In genomic region chr6:74677463-74677862, GRCh38 we compare ENCODE assay signal across 11 cellular contexts.
"Had no signal": no experiment of that assay in that cellular context is flagged by ENCODE, and none has a peak within 500 bp of the region (broad histone marks: within the 10 kb centered on the region; RNA-seq: fewer than 3 reads in every experiment).

No MANE protein-coding gene starts in this region.

- H3K9me3 ChIP-seq: HAP-1 had no signal

- H3K4me2 ChIP-seq: GM23338 had no signal

- H3K36me3 ChIP-seq: HAP-1 had no signal

- ATAC-seq: GM23338, HCT116 had no signal

- H3K4me3 ChIP-seq: GM23248, GM23338, HAP-1 had no signal

- H3K27ac ChIP-seq: GM23248 had no signal

- DNase-seq: GM23248, GOT3, H7, H9, HCEC 1CT, HFFc6 had no signal

- H3K4me1 ChIP-seq: HAP-1 had no signal

- FAIRE-seq: H1, H54 had no signal
